8 cellular contexts compared by ENCODE assay signal in the genomic region with DNA sequence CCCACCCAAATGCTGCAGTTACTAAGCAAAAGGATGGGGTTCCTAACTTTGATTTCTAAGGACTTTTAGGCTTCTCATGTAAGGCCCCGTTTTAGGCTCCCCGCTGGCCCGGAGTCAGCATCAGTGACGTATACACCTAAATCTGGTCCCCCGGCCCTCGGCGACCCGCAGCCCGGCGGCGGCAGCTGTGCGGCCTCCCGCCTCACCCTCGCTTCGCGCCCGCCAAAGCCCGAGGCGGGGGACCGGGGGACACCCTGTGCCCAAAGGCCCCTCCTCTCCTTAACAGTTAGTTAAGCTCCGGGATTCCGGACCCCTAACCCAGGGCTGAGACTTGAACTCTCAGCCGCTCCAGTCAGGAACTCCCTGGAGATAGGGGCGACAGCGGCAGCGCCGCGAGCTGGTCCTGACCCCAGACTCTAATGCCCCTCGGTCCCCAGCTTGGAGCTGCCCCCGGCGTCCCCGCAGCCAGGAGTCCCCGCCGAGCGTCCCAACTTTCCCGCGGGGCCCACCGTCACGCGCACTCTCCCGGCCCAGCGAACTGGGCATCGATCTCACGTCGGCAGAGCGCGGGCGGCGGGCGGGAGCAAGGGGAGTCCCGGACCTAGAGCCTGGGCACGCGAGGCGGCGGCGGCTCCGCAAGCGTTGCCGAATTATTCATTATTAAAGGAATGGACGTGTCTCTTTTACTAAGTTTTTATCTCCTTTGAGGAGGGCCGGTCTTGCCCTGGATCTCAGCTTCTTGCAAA. TPM values are rescaled to one million over a fixed set of nuclear protein-coding genes. Genes with fewer than 3 reads are reported as not detected.
DNase-seq lines count a peak whose midpoint lies in the region; ATAC-seq and TF ChIP-seq lines count a peak whose summit lies in the region.

No MANE protein-coding gene starts in this region.

- ATAC-seq in activated T-cell treated with anti-CD3 and anti-CD28 coated beads, Interleukin-2, amount 50 U/mL, for 72 hours (replicated peaks in 1 of 2) = no peak
- ATAC-seq in HG02588 (IDR thresholded peaks at IDR 0.05; ENCODE audit: unreplicated experiment) = no peak

- peak overlapping the region; percentile 11 to 85 for H3K4me3 ChIP-seq in foreskin fibroblast (ENCODE audit: low read depth in 1 of 2, low read length in 2 of 2)
- H3K4me3 ChIP-seq in ovary = peak overlapping the region; percentile 97

- peaks cover 27% of the 10 kb centered on the region for H3K27me3 Mint-ChIP-seq in activated T-cell treated with anti-CD3 and anti-CD28 coated beads, Interleukin-2, amount 50 U/mL, for 72 hours (ENCODE audit: low read depth)

- 0 to 1% (median 1%) methylated on average over 52 to 61 of the region's 61 CpGs for WGBS in ovary, 3 donors

- TF ChIP-seq CTCF in foreskin fibroblast (IDR thresholded peaks at IDR 0.05; ENCODE audit: low read depth, low read length) = no peak
- no peak for TF ChIP-seq CTCF in ovary (IDR thresholded peaks at IDR 0.05)

- H3K4me1 Mint-ChIP-seq in activated T-cell treated with anti-CD3 and anti-CD28 coated beads, Interleukin-2, amount 50 U/mL, for 72 hours (ENCODE audit: low read depth) = peaks cover 40% of the 10 kb centered on the region

- no peaks in the 10 kb centered on the region for H3K9me3 ChIP-seq in ovary

- intact Hi-C loops in ovary (cut with DNase I) = loop anchor here in 1 of 4 donors (2.0 kb wide), 1 partner anchor 713 kb away; no protein-coding TSS in a partner anchor

- H3K36me3 ChIP-seq in ovary = no peaks in the 10 kb centered on the region

- TF ChIP-seq POLR2A in ovary (IDR thresholded peaks at IDR 0.05) = no peak

- TF ChIP-seq EP300 in ovary (IDR thresholded peaks at IDR 0.05) = no peak

- peak overlapping the region; percentile 95 to 96 for H3K4me3 Mint-ChIP-seq in activated T-cell treated with anti-CD3 and anti-CD28 coated beads, Interleukin-2, amount 50 U/mL, for 72 hours

- no peaks in the 10 kb centered on the region for H3K27me3 ChIP-seq in ovary

- H3K9me3 Mint-ChIP-seq in activated T-cell treated with anti-CD3 and anti-CD28 coated beads, Interleukin-2, amount 50 U/mL, for 72 hours = no peaks in the 10 kb centered on the region

- peaks cover 1 to 5% of the 10 kb centered on the region in 2 donors for H3K36me3 Mint-ChIP-seq in activated T-cell treated with anti-CD3 and anti-CD28 coated beads, Interleukin-2, amount 50 U/mL, for 72 hours (ENCODE audit: insufficient read depth in 2 of 2)

- H3K4me1 ChIP-seq in ovary (ENCODE audit: insufficient read depth) = peaks cover 2% of the 10 kb centered on the region

- no peak overlapping the region for H3K27ac Mint-ChIP-seq in activated T-cell treated with anti-CD3 and anti-CD28 coated beads, Interleukin-2, amount 50 U/mL, for 72 hours

- peak; percentile 20 for DNase-seq in NCI-H748 (lab: John Stamatoyannopoulos, UW; ENCODE audit: unreplicated experiment)
- no peak for DNase-seq in NCI-H748 treated with DMSO at 0.1 percent for 48 hours (lab: John Stamatoyannopoulos, UW)
- DNase-seq in activated T-cell treated with anti-CD3 and anti-CD28 coated beads, Interleukin-2, amount 50 U/mL, for 72 hours = peak; percentile 42 to 63
- DNase-seq in foreskin fibroblast = peak in 1 of 2 donors; percentile 3
- DNase-seq in ovary = peak; percentile 57 to 71 (median 68)
- DNase-seq in RKO (ENCODE audit: low spot score) = no peak
- DNase-seq in NCI-H774 (lab: John Stamatoyannopoulos, UW) = no peak

- peak overlapping the region; percentile 80 to 93 for H3K27ac ChIP-seq in ovary

RNA-seq across cellular contexts. Expression of gene NR3C2, which starts 1.5 kb away (rescaled TPM):
- 1 to 10 TPM; 6.2 to 8.0 TPM for total RNA-seq in activated T-cell treated with anti-CD3 and anti-CD28 coated beads, Interleukin-2, amount 50 U/mL, for 72 hours
- total RNA-seq in ovary = 10 to 100 TPM; 11.0 to 37.5 (median 25.9) TPM
- 10 to 100 TPM in 1 of 2 donors, 1 to 10 TPM in 1; 6.8 to 16.1 TPM for polyA plus RNA-seq in ovary

Comparison
In these comparisons a context has a peak if more than half of its experiments do, and no peak if none do; other contexts are left out.
1. DNase-seq: peak in NCI-H748 (single experiment), activated T-cell treated with anti-CD3 and anti-CD28 coated beads, Interleukin-2, amount 50 U/mL, for 72 hours (2 of 2) and ovary (5 of 5); none in NCI-H748 treated with DMSO at 0.1 percent for 48 hours (single experiment), RKO (single experiment) and NCI-H774 (single experiment).